ENCODE assay signal across 14 cellular contexts in the genomic region with DNA sequence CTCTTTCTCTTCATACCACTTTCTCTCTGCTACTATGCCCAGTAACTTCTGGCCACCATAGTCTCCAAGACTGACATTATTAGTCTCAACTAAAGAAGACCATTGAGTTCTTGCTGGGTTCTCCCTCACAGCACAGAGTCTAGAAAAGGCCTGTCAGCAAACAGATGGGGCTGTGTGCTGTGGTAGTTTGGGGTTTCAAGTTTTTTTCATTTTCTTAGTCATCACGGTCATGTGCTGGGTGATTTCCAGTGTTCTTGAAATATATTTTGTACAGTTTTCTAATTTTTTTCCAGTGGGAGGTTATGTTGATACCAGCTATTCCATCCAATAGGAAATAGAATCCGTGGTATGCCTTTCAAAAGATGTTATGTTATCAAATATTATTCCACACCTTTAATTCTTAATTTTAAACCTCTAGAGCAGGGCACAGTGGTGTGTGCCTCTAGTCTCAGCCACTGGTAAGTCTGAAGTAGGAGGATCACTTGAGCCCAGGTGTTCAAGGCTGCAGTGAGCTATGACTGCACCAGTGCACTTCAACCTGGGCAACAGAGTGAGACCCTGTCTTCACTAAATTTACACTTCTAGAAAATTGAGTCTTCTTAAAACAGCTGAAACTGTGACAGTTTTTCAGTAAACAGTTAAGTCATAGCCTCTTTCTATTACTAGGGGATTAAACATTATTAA. TPM values are rescaled to one million over a fixed set of nuclear protein-coding genes. Genes with fewer than 3 reads are reported as not detected.
DNase-seq lines count a peak whose midpoint lies in the region; ATAC-seq and TF ChIP-seq lines count a peak whose summit lies in the region.
"Had no signal": no experiment of that assay in that cellular context is flagged by ENCODE, and none has a peak within 500 bp of the region (broad histone marks: within the 10 kb centered on the region; RNA-seq: fewer than 3 reads in every experiment).

No MANE protein-coding gene starts in this region.

- TF ChIP-seq CTCF in choroid plexus epithelial cell (conservative IDR thresholded peaks at IDR 0.05; ENCODE audit: low read depth, low read length) (no peak), WTC11 (IDR thresholded peaks at IDR 0.05) (no peak), CD14-positive monocyte (IDR thresholded peaks at IDR 0.05) (no peak)

- CTCF ChIA-PET in activated CD4-positive, alpha-beta memory T cell treated with anti-CD3 and anti-CD28 coated beads, Interleukin-2, amount 10 ng/mL, durations not matched to agents 7 days and 5 days (lab: Charles Lee) = no interaction called here
- CTCF ChIA-PET in WTC11 (lab: Charles Lee) = no interaction called here

- peaks cover 4% of the 10 kb centered on the region for H3K9me3 Mint-ChIP-seq in activated CD4-positive, alpha-beta memory T cell treated with anti-CD3 and anti-CD28 coated beads, Interleukin-2, amount 10 ng/mL, durations not matched to agents 7 days and 5 days
- peaks cover 15% of the 10 kb centered on the region for H3K9me3 Mint-ChIP-seq in WTC11
- H3K9me3 Mint-ChIP-seq in CD14-positive monocyte = peaks cover 0 to 11% (median 5%) of the 10 kb centered on the region in 7 donors
- H3K9me3 Mint-ChIP-seq: effector memory CD8-positive, alpha-beta T cell had no signal

- no peaks in the 10 kb centered on the region for H3K27me3 Mint-ChIP-seq in activated CD4-positive, alpha-beta memory T cell treated with anti-CD3 and anti-CD28 coated beads, Interleukin-2, amount 10 ng/mL, durations not matched to agents 7 days and 5 days
- no peaks in the 10 kb centered on the region for H3K27me3 Mint-ChIP-seq in WTC11 (ENCODE audit: low read depth)
- H3K27me3 Mint-ChIP-seq in CD14-positive monocyte (ENCODE audit: low read depth in 3 of 3) = no peaks in the 10 kb centered on the region
- H3K27me3 Mint-ChIP-seq: effector memory CD8-positive, alpha-beta T cell had no signal

- no peak overlapping the region for H3K4me3 Mint-ChIP-seq in activated CD4-positive, alpha-beta memory T cell treated with anti-CD3 and anti-CD28 coated beads, Interleukin-2, amount 10 ng/mL, durations not matched to agents 7 days and 5 days
- H3K4me3 Mint-ChIP-seq in WTC11 (no peak overlapping the region), CD14-positive monocyte (no peak overlapping the region)
- H3K4me3 Mint-ChIP-seq: effector memory CD8-positive, alpha-beta T cell had no signal

- DNase-seq in choroid plexus epithelial cell (ENCODE audit: low read depth) = peak; percentile 9
- DNase-seq in T1000 (lab: John Stamatoyannopoulos, UW) = no peak
- no peak for DNase-seq in activated CD4-positive, alpha-beta memory T cell treated with anti-CD3 and anti-CD28 coated beads, Interleukin-2, amount 10 ng/mL, durations not matched to agents 7 days and 5 days
- no peak for DNase-seq in WTC11 (ENCODE audit: low spot score)
- DNase-seq in CD14-positive monocyte (ENCODE audit: low spot score) = no peak
- DNase-seq: amniotic stem cell; COR-L47; effector memory CD8-positive, alpha-beta T cell; NCI-H526 had no signal

- peak; percentile 94 for ATAC-seq in GM18519 (IDR thresholded peaks at IDR 0.05; ENCODE audit: low FRiP score, unreplicated experiment)
- ATAC-seq in GM21576 (IDR thresholded peaks at IDR 0.05; ENCODE audit: unreplicated experiment) = peak; percentile 86
- peak; percentile 84 for ATAC-seq in HG03095 (IDR thresholded peaks at IDR 0.05; ENCODE audit: unreplicated experiment)
- no peak for ATAC-seq in WTC11
- ATAC-seq: effector memory CD8-positive, alpha-beta T cell had no signal

- POLR2A ChIA-PET in activated CD4-positive, alpha-beta memory T cell treated with anti-CD3 and anti-CD28 coated beads, Interleukin-2, amount 10 ng/mL, durations not matched to agents 7 days and 5 days (lab: Charles Lee) = no interaction called here
- POLR2A ChIA-PET in WTC11 (lab: Charles Lee) = no interaction called here

- H3K36me3 Mint-ChIP-seq in activated CD4-positive, alpha-beta memory T cell treated with anti-CD3 and anti-CD28 coated beads, Interleukin-2, amount 10 ng/mL, durations not matched to agents 7 days and 5 days (ENCODE audit: low read depth) = no peaks in the 10 kb centered on the region
- H3K36me3 Mint-ChIP-seq in WTC11 (no peaks in the 10 kb centered on the region), CD14-positive monocyte (no peaks in the 10 kb centered on the region)

- H3K4me3 ChIP-seq in choroid plexus epithelial cell (ENCODE audit: low read depth, low read length) = no peak overlapping the region

- H3K27ac Mint-ChIP-seq in activated CD4-positive, alpha-beta memory T cell treated with anti-CD3 and anti-CD28 coated beads, Interleukin-2, amount 10 ng/mL, durations not matched to agents 7 days and 5 days = no peak overlapping the region
- H3K27ac Mint-ChIP-seq in WTC11 (no peak overlapping the region), CD14-positive monocyte (no peak overlapping the region)
- H3K27ac Mint-ChIP-seq: effector memory CD8-positive, alpha-beta T cell had no signal

- no peaks in the 10 kb centered on the region for H3K4me1 Mint-ChIP-seq in activated CD4-positive, alpha-beta memory T cell treated with anti-CD3 and anti-CD28 coated beads, Interleukin-2, amount 10 ng/mL, durations not matched to agents 7 days and 5 days
- H3K4me1 Mint-ChIP-seq in WTC11 = peaks cover 8% of the 10 kb centered on the region; the same call in 1 of the 2 replicates
- H3K4me1 Mint-ChIP-seq in CD14-positive monocyte = no peaks in the 10 kb centered on the region

- intact Hi-C loops in CD14-positive monocyte (cut with micrococcal nuclease) = no loop called here

TF ChIP-seq in WTC11, 78 proteins besides CTCF, POLR2A, EP300 and RAD21:
- TF ChIP-seq ESRRA (CRISPR knock-in tag; IDR thresholded peaks at IDR 0.05; ENCODE audit: borderline replicate concordance) (no peak), RELA (CRISPR knock-in tag; IDR thresholded peaks at IDR 0.05; ENCODE audit: borderline replicate concordance) (no peak), PRRX2 (CRISPR knock-in tag; IDR thresholded peaks at IDR 0.05) (no peak), ZNF232 (CRISPR knock-in tag; IDR thresholded peaks at IDR 0.05) (no peak), FOXP1 (CRISPR knock-in tag; IDR thresholded peaks at IDR 0.05; ENCODE audit: borderline replicate concordance) (no peak), PRDM15 (CRISPR knock-in tag; IDR thresholded peaks at IDR 0.05) (no peak), NFE2L1 (CRISPR knock-in tag; IDR thresholded peaks at IDR 0.05) (no peak), JUN (CRISPR knock-in tag; IDR thresholded peaks at IDR 0.05) (no peak)
- TF ChIP-seq, protein P1, sequence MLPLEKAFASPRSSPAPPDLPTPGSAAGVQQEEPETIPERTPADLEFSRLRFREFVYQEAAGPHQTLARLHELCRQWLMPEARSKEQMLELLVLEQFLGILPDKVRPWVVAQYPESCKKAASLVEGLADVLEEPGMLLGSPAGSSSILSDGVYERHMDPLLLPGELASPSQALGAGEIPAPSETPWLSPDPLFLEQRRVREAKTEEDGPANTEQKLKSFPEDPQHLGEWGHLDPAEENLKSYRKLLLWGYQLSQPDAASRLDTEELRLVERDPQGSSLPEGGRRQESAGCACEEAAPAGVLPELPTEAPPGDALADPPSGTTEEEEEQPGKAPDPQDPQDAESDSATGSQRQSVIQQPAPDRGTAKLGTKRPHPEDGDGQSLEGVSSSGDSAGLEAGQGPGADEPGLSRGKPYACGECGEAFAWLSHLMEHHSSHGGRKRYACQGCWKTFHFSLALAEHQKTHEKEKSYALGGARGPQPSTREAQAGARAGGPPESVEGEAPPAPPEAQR (CRISPR knock-in tag; IDR thresholded peaks at IDR 0.05) = no peak
TF ChIP-seq in WTC11: peak in this region for 0.

RNA-seq across cellular contexts. Expression of gene CFHR2, which starts 8.3 kb away (rescaled TPM):
- total RNA-seq in activated CD4-positive, alpha-beta memory T cell treated with anti-CD3 and anti-CD28 coated beads, Interleukin-2, amount 10 ng/mL, durations not matched to agents 7 days and 5 days = not detected
- total RNA-seq in WTC11 (2021) = 0.37 TPM in 1 of 3 replicates, not detected in the others
- not detected for polyA plus RNA-seq in CD14-positive monocyte
- total RNA-seq: activated CD8-positive, alpha-beta memory T cell treated with anti-CD3 and anti-CD28 coated beads for 36 hours; skeletal muscle tissue had no signal

RNA-seq across cellular contexts. Expression of gene CFHR5, which starts 25.5 kb away (rescaled TPM):
- not detected for total RNA-seq in activated CD4-positive, alpha-beta memory T cell treated with anti-CD3 and anti-CD28 coated beads, Interleukin-2, amount 10 ng/mL, durations not matched to agents 7 days and 5 days
- not detected in 3 replicates for total RNA-seq in WTC11 (2021)
- polyA plus RNA-seq in CD14-positive monocyte = not detected
- total RNA-seq: activated CD8-positive, alpha-beta memory T cell treated with anti-CD3 and anti-CD28 coated beads for 36 hours; skeletal muscle tissue had no signal
